ENCODE assay signal across 24 cellular contexts in the genomic region with DNA sequence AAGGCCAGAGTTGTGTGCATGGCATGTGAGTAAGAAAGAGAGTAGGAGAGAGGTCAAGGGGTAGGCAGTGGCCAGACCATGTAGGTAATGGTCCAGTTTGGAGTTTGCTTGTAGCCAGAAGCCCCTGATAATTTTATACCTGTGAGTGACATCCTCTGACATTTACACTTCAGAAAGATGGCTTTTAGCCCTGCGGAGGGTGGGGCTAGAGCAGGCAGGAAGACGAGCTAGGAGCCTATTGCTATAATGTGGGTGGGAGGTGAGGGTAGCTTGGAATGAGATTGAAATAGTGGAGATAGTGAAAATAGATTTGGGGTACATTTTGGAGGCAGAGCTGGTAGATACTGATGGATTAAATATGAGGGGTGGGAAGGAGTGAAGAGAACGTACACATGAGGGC.
"Had no signal": no experiment of that assay in that cellular context is flagged by ENCODE, and none has a peak within 500 bp of the region (broad histone marks: within the 10 kb centered on the region; RNA-seq: fewer than 3 reads in every experiment).

No MANE protein-coding gene starts in this region.

- H3K27ac ChIP-seq: ovary, right lobe of liver, upper lobe of right lung, vagina had no signal

- FAIRE-seq: frontal cortex, keratinocyte had no signal

- H3K36me3 Mint-ChIP-seq: immature natural killer cell; naive thymus-derived CD4-positive, alpha-beta T cell; stimulated activated memory B cell treated with anti-CD40 and anti-IgM and Interleukin-4, amounts not matched to agents 10 μg/mL and 1 μg/mL and 100 μg/mL, for 72 hours had no signal

- H3K4me1 ChIP-seq: right lobe of liver had no signal

- ATAC-seq: esophagus mucosa; left ventricle myocardium superior; naive thymus-derived CD4-positive, alpha-beta T cell; right lobe of liver; stimulated activated memory B cell treated with anti-CD40 and anti-IgM and Interleukin-4, amounts not matched to agents 10 μg/mL and 1 μg/mL and 100 μg/mL, for 72 hours; upper lobe of right lung had no signal

- DNase-seq: cortex of kidney; dorsolateral prefrontal cortex; effector CD8-positive, alpha-beta T cell; immature natural killer cell; left ventricle myocardium superior; nephron progenitor cell; nucleus accumbens; ovary; right lobe of liver; spleen; stimulated activated CD4-positive, alpha-beta T cell treated with anti-CD3 and anti-CD28 coated beads, Interleukin-15, amount 100 ng/mL, for 24 hours; stimulated activated CD4-positive, alpha-beta T cell treated with anti-CD3 and anti-CD28 coated beads, Interleukin-1b, Interleukin-23, amount 100 ng/mL, for 48 hours; stimulated activated CD4-positive, alpha-beta T cell treated with anti-CD3 and anti-CD28 coated beads, Interleukin-4, amount 100 ng/mL, for 24 hours; tibial artery; upper lobe of right lung had no signal

- H3K9me3 ChIP-seq: ovary, right lobe of liver, spleen, tibial artery, upper lobe of right lung, vagina had no signal

- H3K27ac Mint-ChIP-seq: immature natural killer cell; nephron progenitor cell; progenitor cell of endocrine pancreas; stimulated activated memory B cell treated with anti-CD40 and anti-IgM and Interleukin-4, amounts not matched to agents 10 μg/mL and 1 μg/mL and 100 μg/mL, for 72 hours; stimulated activated naive CD8-positive, alpha-beta T cell treated with anti-CD3 and anti-CD28 coated beads, Interleukin-15, Interleukin-2, amounts not matched to agents 100 ng/mL and 50 ng/mL, for 24 hours had no signal

- H3K4me3 ChIP-seq: dorsolateral prefrontal cortex, lung, ovary, right lobe of liver, spleen, tibial artery, upper lobe of right lung, vagina had no signal

- H3K27me3 ChIP-seq: dorsolateral prefrontal cortex, ovary, right lobe of liver, spleen, tibial artery, upper lobe of right lung, vagina had no signal

- H3K4me3 Mint-ChIP-seq: immature natural killer cell; naive thymus-derived CD4-positive, alpha-beta T cell; nephron progenitor cell; stimulated activated memory B cell treated with anti-CD40 and anti-IgM and Interleukin-4, amounts not matched to agents 10 μg/mL and 1 μg/mL and 100 μg/mL, for 72 hours; stimulated activated naive CD8-positive, alpha-beta T cell treated with anti-CD3 and anti-CD28 coated beads, Interleukin-15, Interleukin-2, amounts not matched to agents 100 ng/mL and 50 ng/mL, for 24 hours had no signal

- H3K27me3 Mint-ChIP-seq: naive thymus-derived CD4-positive, alpha-beta T cell; progenitor cell of endocrine pancreas; stimulated activated memory B cell treated with anti-CD40 and anti-IgM and Interleukin-4, amounts not matched to agents 10 μg/mL and 1 μg/mL and 100 μg/mL, for 72 hours; stimulated activated naive CD8-positive, alpha-beta T cell treated with anti-CD3 and anti-CD28 coated beads, Interleukin-15, Interleukin-2, amounts not matched to agents 100 ng/mL and 50 ng/mL, for 24 hours had no signal

- H3K9me3 Mint-ChIP-seq: immature natural killer cell; naive thymus-derived CD4-positive, alpha-beta T cell; stimulated activated memory B cell treated with anti-CD40 and anti-IgM and Interleukin-4, amounts not matched to agents 10 μg/mL and 1 μg/mL and 100 μg/mL, for 72 hours; stimulated activated naive CD8-positive, alpha-beta T cell treated with anti-CD3 and anti-CD28 coated beads, Interleukin-15, Interleukin-2, amounts not matched to agents 100 ng/mL and 50 ng/mL, for 24 hours had no signal

- H3K36me3 ChIP-seq: ovary, right lobe of liver, spleen, tibial artery, upper lobe of right lung, vagina had no signal
